8 cellular contexts compared by ENCODE assay signal in the genomic region with DNA sequence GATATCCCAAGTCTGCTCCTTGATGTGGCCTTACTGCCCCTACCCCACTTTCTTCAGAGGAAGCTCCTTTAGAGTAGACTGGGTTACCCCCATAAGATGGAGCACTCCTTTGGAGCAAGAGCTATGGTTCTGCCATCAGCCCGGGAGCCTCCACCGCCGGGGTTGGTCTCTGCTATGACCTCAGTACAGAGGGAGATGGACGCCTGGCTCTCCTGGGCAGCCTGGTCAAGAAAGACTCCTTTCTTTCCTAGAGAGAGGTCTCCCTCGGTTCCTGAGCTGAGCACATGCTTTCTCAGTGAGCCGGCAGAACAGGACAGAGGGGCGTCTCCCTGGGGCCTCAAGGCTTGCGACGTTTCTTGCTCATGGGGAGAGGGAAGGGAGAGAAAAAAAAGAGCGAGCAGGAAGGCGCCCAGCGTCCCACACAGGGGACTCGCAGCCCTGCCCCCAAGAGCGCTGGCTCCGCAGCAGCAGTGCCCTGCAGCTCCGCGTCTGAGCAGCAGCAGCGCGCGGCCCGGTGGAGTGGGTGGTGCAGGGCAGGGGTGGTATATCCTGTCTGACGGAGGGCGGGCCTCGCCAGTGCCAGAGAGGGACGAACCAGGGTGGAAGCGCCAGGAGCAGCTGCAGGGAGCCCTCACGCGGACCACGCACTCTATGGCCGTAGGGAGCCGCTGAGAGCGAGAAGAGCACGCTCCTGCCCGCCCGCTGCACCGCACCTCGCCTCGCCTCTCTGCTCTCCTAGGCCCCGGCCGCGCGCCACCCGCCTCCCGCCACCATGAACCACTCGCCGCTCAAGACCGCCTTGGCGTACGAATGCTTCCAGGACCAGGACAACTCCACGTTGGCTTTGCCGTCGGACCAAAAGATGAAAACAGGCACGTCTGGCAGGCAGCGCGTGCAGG. TPM values are rescaled to one million over a fixed set of nuclear protein-coding genes. Genes with fewer than 3 reads are reported as not detected.
DNase-seq lines count a peak whose midpoint lies in the region; ATAC-seq and TF ChIP-seq lines count a peak whose summit lies in the region.

A gene with protein sequence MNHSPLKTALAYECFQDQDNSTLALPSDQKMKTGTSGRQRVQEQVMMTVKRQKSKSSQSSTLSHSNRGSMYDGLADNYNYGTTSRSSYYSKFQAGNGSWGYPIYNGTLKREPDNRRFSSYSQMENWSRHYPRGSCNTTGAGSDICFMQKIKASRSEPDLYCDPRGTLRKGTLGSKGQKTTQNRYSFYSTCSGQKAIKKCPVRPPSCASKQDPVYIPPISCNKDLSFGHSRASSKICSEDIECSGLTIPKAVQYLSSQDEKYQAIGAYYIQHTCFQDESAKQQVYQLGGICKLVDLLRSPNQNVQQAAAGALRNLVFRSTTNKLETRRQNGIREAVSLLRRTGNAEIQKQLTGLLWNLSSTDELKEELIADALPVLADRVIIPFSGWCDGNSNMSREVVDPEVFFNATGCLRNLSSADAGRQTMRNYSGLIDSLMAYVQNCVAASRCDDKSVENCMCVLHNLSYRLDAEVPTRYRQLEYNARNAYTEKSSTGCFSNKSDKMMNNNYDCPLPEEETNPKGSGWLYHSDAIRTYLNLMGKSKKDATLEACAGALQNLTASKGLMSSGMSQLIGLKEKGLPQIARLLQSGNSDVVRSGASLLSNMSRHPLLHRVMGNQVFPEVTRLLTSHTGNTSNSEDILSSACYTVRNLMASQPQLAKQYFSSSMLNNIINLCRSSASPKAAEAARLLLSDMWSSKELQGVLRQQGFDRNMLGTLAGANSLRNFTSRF (plus strand): TSS at position 576 of the 899 bp plus-strand sequence. CDS start 197 bp downstream, at position 773.

- no peaks in the 10 kb centered on the region for H3K36me3 ChIP-seq in sigmoid colon

- H3K4me1 ChIP-seq in sigmoid colon, result peaks cover 0 to 12% (median 10%) of the 10 kb centered on the region in 4 donors

- 4 to 5% methylated on average over 55 of the region's 55 CpGs for WGBS in sigmoid colon, 2 donors

- CTCF ChIA-PET in WTC11 (lab: Charles Lee), result interaction anchor here (0.6 to 2.8 kb wide), 17 partner anchors 9 to 230 kb away, joined by 3 to 12 read pairs (median 5); no protein-coding TSS in a partner anchor

- no peaks in the 10 kb centered on the region for H3K36me3 Mint-ChIP-seq in WTC11

- H3K27me3 Mint-ChIP-seq in WTC11 (ENCODE audit: low read depth), result peaks cover 45% of the 10 kb centered on the region

- no peak for TF ChIP-seq POLR2A in sigmoid colon (IDR thresholded peaks at IDR 0.05)

- POLR2A ChIA-PET in WTC11 (lab: Charles Lee), result no interaction called here

- DNase-seq in DMS53 treated with DMSO at 0.1 percent for 48 hours (lab: John Stamatoyannopoulos, UW; ENCODE audit: unreplicated experiment), result peak; percentile 89
- peak; percentile 44 for DNase-seq in WTC11 (ENCODE audit: low spot score)
- peak in 39 of 42 donors; percentile 11 to 77 (median 43) for DNase-seq in head of caudate nucleus
- peak; percentile 58 for DNase-seq in sigmoid colon
- DNase-seq in DMS 273 (lab: John Stamatoyannopoulos, UW; ENCODE audit: unreplicated experiment), result no peak

- no peaks in the 10 kb centered on the region for H3K9me3 Mint-ChIP-seq in WTC11

- intact Hi-C loops in head of caudate nucleus (cut with DNase I) (no loop called here), sigmoid colon (cut with DNase I) (no loop called here)

- H3K9me3 ChIP-seq in sigmoid colon, result no peaks in the 10 kb centered on the region

- ATAC-seq in WTC11 (peak; percentile 83), HG02870 (IDR thresholded peaks at IDR 0.05; ENCODE audit: unreplicated experiment) (no peak), HG03520 (IDR thresholded peaks at IDR 0.05; ENCODE audit: unreplicated experiment) (no peak), HG03457 (IDR thresholded peaks at IDR 0.05; ENCODE audit: unreplicated experiment) (no peak)

- H3K4me3 ChIP-seq in sigmoid colon, result peak within 1 kb of the TSS in 2 of 4 donors; percentile 17 to 26

- no peak within 1 kb of the TSS for H3K27ac ChIP-seq in sigmoid colon

- H3K27me3 ChIP-seq in sigmoid colon, result peaks cover 8 to 56% (median 21%) of the 10 kb centered on the region in 3 donors

- H3K4me3 Mint-ChIP-seq in WTC11, result peak within 1 kb of the TSS; percentile 63

- TF ChIP-seq EP300 in sigmoid colon (IDR thresholded peaks at IDR 0.05), result no peak

- H3K4me1 Mint-ChIP-seq in WTC11, result peaks cover 13% of the 10 kb centered on the region

- no peak within 1 kb of the TSS for H3K27ac Mint-ChIP-seq in WTC11

- TF ChIP-seq CTCF in WTC11 (IDR thresholded peaks at IDR 0.05), result no peak
- TF ChIP-seq CTCF in sigmoid colon (IDR thresholded peaks at IDR 0.05), result no peak

TF ChIP-seq in WTC11, 78 proteins besides CTCF, POLR2A, EP300 and RAD21:
- TF ChIP-seq, protein P1, sequence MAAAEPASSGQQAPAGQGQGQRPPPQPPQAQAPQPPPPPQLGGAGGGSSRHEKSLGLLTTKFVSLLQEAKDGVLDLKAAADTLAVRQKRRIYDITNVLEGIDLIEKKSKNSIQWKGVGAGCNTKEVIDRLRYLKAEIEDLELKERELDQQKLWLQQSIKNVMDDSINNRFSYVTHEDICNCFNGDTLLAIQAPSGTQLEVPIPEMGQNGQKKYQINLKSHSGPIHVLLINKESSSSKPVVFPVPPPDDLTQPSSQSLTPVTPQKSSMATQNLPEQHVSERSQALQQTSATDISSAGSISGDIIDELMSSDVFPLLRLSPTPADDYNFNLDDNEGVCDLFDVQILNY (CRISPR knock-in tag; IDR thresholded peaks at IDR 0.05), result 0 out of 2 replicates have a peak, but pooled peaks have one; percentile 52
- TF ChIP-seq TEAD1 (CRISPR knock-in tag; IDR thresholded peaks at IDR 0.05) (peak; percentile 16), ZNF671 (CRISPR knock-in tag; IDR thresholded peaks at IDR 0.05) (no peak), NFE2L1 (CRISPR knock-in tag; IDR thresholded peaks at IDR 0.05) (peak; percentile 48; the same call in 1 of the 2 replicates), ETV6 (CRISPR knock-in tag; IDR thresholded peaks at IDR 0.05) (0 out of 2 replicates have a peak, but pooled peaks have one; percentile 15), ELF4 (CRISPR knock-in tag; IDR thresholded peaks at IDR 0.05; ENCODE audit: low read depth) (no peak), ZNF263 (CRISPR knock-in tag; IDR thresholded peaks at IDR 0.05; ENCODE audit: low read depth) (no peak), TEAD4 (CRISPR knock-in tag; IDR thresholded peaks at IDR 0.05) (no peak), RORB (CRISPR knock-in tag; IDR thresholded peaks at IDR 0.05) (no peak)
- TF ChIP-seq, protein P2, sequence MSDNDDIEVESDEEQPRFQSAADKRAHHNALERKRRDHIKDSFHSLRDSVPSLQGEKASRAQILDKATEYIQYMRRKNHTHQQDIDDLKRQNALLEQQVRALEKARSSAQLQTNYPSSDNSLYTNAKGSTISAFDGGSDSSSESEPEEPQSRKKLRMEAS (CRISPR knock-in tag; IDR thresholded peaks at IDR 0.05), result peak; percentile 73; the same call in 1 of the 2 replicates
- TF ChIP-seq, protein P3, sequence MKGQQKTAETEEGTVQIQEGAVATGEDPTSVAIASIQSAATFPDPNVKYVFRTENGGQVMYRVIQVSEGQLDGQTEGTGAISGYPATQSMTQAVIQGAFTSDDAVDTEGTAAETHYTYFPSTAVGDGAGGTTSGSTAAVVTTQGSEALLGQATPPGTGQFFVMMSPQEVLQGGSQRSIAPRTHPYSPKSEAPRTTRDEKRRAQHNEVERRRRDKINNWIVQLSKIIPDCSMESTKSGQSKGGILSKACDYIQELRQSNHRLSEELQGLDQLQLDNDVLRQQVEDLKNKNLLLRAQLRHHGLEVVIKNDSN (CRISPR knock-in tag; IDR thresholded peaks at IDR 0.05), result 0 out of 2 replicates have a peak, but pooled peaks have one; percentile 26

RNA-seq across cellular contexts. Expression of the gene that starts here (rescaled TPM):
- 0.18 to 0.41 TPM (median 0.24 TPM) in 3 replicates for total RNA-seq in WTC11 (2021)
- total RNA-seq in sigmoid colon, result under 1 TPM in 2 of 4 donors, not detected in 2; under 0.01 to 0.16 TPM
- polyA plus RNA-seq in sigmoid colon, result under 1 TPM; under 0.01 to 0.60 (median 0.48) TPM

Comparison
In these comparisons a context has a peak if more than half of its experiments do, and no peak if none do; other contexts are left out.
1. Peak in DNase-seq and ATAC-seq in WTC11; RNA of the gene not detected or under 1 TPM.
2. Peak in DNase-seq in sigmoid colon; RNA of the gene not detected or under 1 TPM.